Comparison of ENCODE assay signal across 8 cellular contexts in the genomic region with DNA sequence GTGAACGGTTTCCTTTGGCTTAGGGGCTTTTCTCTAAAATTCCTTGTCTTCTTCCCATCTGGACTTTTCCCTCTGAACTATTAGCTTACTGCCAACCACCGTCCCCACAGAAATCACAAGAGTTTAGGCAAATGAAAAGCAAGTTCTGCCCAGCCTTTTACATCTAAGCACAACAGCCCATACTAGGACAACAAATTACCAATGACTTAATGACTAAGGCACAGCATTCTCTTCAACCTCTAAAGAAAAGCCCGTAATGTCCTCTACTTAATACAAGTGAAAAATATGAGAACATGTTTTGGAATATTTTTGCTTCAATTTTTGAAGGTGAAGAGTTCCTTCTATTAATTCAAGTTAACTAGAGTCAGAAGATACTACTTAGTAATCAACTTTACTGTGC. TPM values are rescaled to one million over a fixed set of nuclear protein-coding genes. Genes with fewer than 3 reads are reported as not detected.
DNase-seq lines count a peak whose midpoint lies in the region; ATAC-seq and TF ChIP-seq lines count a peak whose summit lies in the region.

No MANE protein-coding gene starts in this region.

- H3K4me3 ChIP-seq in HEK293 (ENCODE audit: low read depth, low read length) (peak overlapping the region; percentile 95), right cardiac atrium (ENCODE audit: low read length) (peak overlapping the region; percentile 66), spleen (peak overlapping the region; percentile 67 to 92 (median 79)), mucosa of descending colon (no peak overlapping the region)

- CTCF ChIA-PET in HEK293 (lab: Yijun Ruan, JAX) = interaction anchor here (0.6 kb wide), 1 partner anchor 46 kb away, joined by 4 read pairs; no protein-coding TSS in a partner anchor
- CTCF ChIA-PET in activated CD4-positive, alpha-beta memory T cell treated with anti-CD3 and anti-CD28 coated beads for 36 hours (lab: Charles Lee) = no interaction called here

- POLR2A ChIA-PET in HEK293 (lab: Yijun Ruan, JAX) = interaction anchor here (0.6 to 3.0 kb wide), 3 partner anchors 8 to 22 kb away, joined by 4 to 20 read pairs (median 7); a partner anchor contains a TSS
- POLR2A ChIA-PET in activated CD4-positive, alpha-beta memory T cell treated with anti-CD3 and anti-CD28 coated beads for 36 hours (lab: Charles Lee) = interaction anchor here (0.5 to 3.2 kb wide), 5 partner anchors 22 to 344 kb away, joined by 3 to 23 read pairs (median 4); a partner anchor contains a TSS

- no peak for ATAC-seq in right cardiac atrium
- ATAC-seq in mucosa of descending colon = no peak

- H3K9me3 ChIP-seq in HEK293 (ENCODE audit: control insufficient read depth, insufficient read depth, low read depth, low read length) = no peaks in the 10 kb centered on the region
- H3K9me3 ChIP-seq in right cardiac atrium (ENCODE audit: control insufficient read depth, low read length) = no peaks in the 10 kb centered on the region
- no peaks in the 10 kb centered on the region for H3K9me3 ChIP-seq in spleen
- no peaks in the 10 kb centered on the region for H3K9me3 ChIP-seq in mucosa of descending colon

- WGBS in right cardiac atrium = 27% methylated on average over 3 of the region's 3 CpGs
- 43 to 65% (median 54%) methylated on average over 3 of the region's 3 CpGs for WGBS in spleen, 5 donors

- H3K27me3 Mint-ChIP-seq in activated CD4-positive, alpha-beta memory T cell treated with anti-CD3 and anti-CD28 coated beads for 36 hours = no peaks in the 10 kb centered on the region

- H3K4me1 ChIP-seq in HEK293 (ENCODE audit: control insufficient read depth, insufficient read depth, low read length) = no peaks in the 10 kb centered on the region
- peaks cover 5% of the 10 kb centered on the region for H3K4me1 ChIP-seq in right cardiac atrium (ENCODE audit: control insufficient read depth, insufficient read depth, low read length)
- H3K4me1 ChIP-seq in spleen = peaks cover 20 to 65% (median 42%) of the 10 kb centered on the region in 6 donors
- H3K4me1 ChIP-seq in mucosa of descending colon (ENCODE audit: low read depth) = peaks cover 14% of the 10 kb centered on the region

- TF ChIP-seq CTCF in HEK293 (tag by site-specific recombination; IDR thresholded peaks at IDR 0.05) (no peak), spleen (IDR thresholded peaks at IDR 0.05 in 8 of 11, conservative IDR thresholded peaks at IDR 0.05 in 3 of 11) (no peak), mucosa of descending colon (IDR thresholded peaks at IDR 0.05) (no peak)

- peak overlapping the region; percentile 95 for H3K27ac Mint-ChIP-seq in activated CD4-positive, alpha-beta memory T cell treated with anti-CD3 and anti-CD28 coated beads for 36 hours

- intact Hi-C loops in activated CD4-positive, alpha-beta memory T cell treated with anti-CD3 and anti-CD28 coated beads for 36 hours (cut with micrococcal nuclease) = no loop called here
- intact Hi-C loops in right cardiac atrium (cut with DNase I) (loop anchor here in 1 of 4 donors (10.0 kb wide), 1 partner anchor 49 kb away; no protein-coding TSS in a partner anchor), spleen (cut with DNase I; ENCODE audit: low total_unique reads) (no loop called here), mucosa of descending colon (cut with DNase I, micrococcal nuclease) (no loop called here)

- H3K27ac ChIP-seq in HEK293 (ENCODE audit: extremely low read depth, low read depth, low read length) (peak overlapping the region; percentile 86), right cardiac atrium (ENCODE audit: low read length) (no peak overlapping the region), spleen (peak overlapping the region; percentile 91 to 99 (median 96))

- H3K27me3 ChIP-seq in right cardiac atrium (ENCODE audit: control insufficient read depth, insufficient read depth) (no peaks in the 10 kb centered on the region), spleen (replicated peaks in 1 of 7) (no peaks in the 10 kb centered on the region)

- peaks cover 29% of the 10 kb centered on the region for H3K4me1 Mint-ChIP-seq in activated CD4-positive, alpha-beta memory T cell treated with anti-CD3 and anti-CD28 coated beads for 36 hours (ENCODE audit: low read depth)

- H3K36me3 ChIP-seq in HEK293 (ENCODE audit: control insufficient read depth in 2 of 2, insufficient read depth in 1 of 2, low read length in 2 of 2) (peaks cover 0 to 3% of the 10 kb centered on the region in 2 experiments; a peak in 2 of 3 replicates), spleen (no peaks in the 10 kb centered on the region), mucosa of descending colon (ENCODE audit: low read depth) (peaks cover 3% of the 10 kb centered on the region)

- H3K4me3 Mint-ChIP-seq in activated CD4-positive, alpha-beta memory T cell treated with anti-CD3 and anti-CD28 coated beads for 36 hours = peak overlapping the region; percentile 97

- H3K36me3 Mint-ChIP-seq in activated CD4-positive, alpha-beta memory T cell treated with anti-CD3 and anti-CD28 coated beads for 36 hours = peaks cover 6% of the 10 kb centered on the region

- DNase-seq in activated CD4-positive, alpha-beta memory T cell treated with anti-CD3 and anti-CD28 coated beads for 36 hours = no peak
- DNase-seq in right cardiac atrium (no peak), spleen (no peak), retina (no peak), mucosa of descending colon (no peak), iPS-NIHi7 (ENCODE audit: extremely low spot score) (no peak), DMS153 (lab: John Stamatoyannopoulos, UW) (no peak)

- no peak for TF ChIP-seq POLR2A in spleen (IDR thresholded peaks at IDR 0.05)

- H3K9me3 Mint-ChIP-seq in activated CD4-positive, alpha-beta memory T cell treated with anti-CD3 and anti-CD28 coated beads for 36 hours = no peaks in the 10 kb centered on the region

TF ChIP-seq in HEK293, 187 proteins besides CTCF, POLR2A, EP300 and RAD21:
- TF ChIP-seq ZFHX2 (tag by site-specific recombination; conservative IDR thresholded peaks at IDR 0.05) = no peak
- TF ChIP-seq ZNF2 (tag by site-specific recombination; IDR thresholded peaks at IDR 0.05) = no peak
- no peak for TF ChIP-seq ZNF335 (tag by site-specific recombination; conservative IDR thresholded peaks at IDR 0.05)
- TF ChIP-seq ZNF266 (tag by site-specific recombination; IDR thresholded peaks at IDR 0.05; ENCODE audit: low read depth) = no peak
TF ChIP-seq in HEK293: peak in this region for 0.

RNA-seq across cellular contexts. Expression of a gene that starts 1.2 kb away (rescaled TPM):
- total RNA-seq in activated CD4-positive, alpha-beta memory T cell treated with anti-CD3 and anti-CD28 coated beads for 36 hours = 1 to 10 TPM; 8.3 to 9.3 TPM
- total RNA-seq in right cardiac atrium (1 to 10 TPM; 6.8 to 9.1 (median 7.3) TPM), spleen (10 to 100 TPM; 10.7 to 15.1 (median 11.9) TPM), mucosa of descending colon (10 to 100 TPM in 1 of 3 donors, 1 to 10 TPM in 2; 7.8 to 11.9 (median 9.5) TPM)
- polyA plus RNA-seq in right cardiac atrium (3.8 TPM), spleen (1 to 10 TPM; 4.7 to 6.0 (median 4.9) TPM)

RNA-seq across cellular contexts. Expression of a gene that starts 21.7 kb away (rescaled TPM):
- total RNA-seq in activated CD4-positive, alpha-beta memory T cell treated with anti-CD3 and anti-CD28 coated beads for 36 hours = 10 to 100 TPM; 56.7 to 58.0 TPM
- total RNA-seq in right cardiac atrium (10 to 100 TPM; 13.0 to 16.6 (median 15.6) TPM), spleen (10 to 100 TPM; 14.4 to 21.0 (median 18.5) TPM), mucosa of descending colon (10 to 100 TPM; 10.5 to 21.2 (median 11.2) TPM)
- polyA plus RNA-seq in right cardiac atrium (9.3 TPM), spleen (10 to 100 TPM; 14.6 to 18.0 (median 15.4) TPM)

RNA-seq across cellular contexts. Expression of a gene that starts 41.5 kb away (rescaled TPM):
- 10 to 100 TPM; 84.1 to 85.0 TPM for total RNA-seq in activated CD4-positive, alpha-beta memory T cell treated with anti-CD3 and anti-CD28 coated beads for 36 hours
- total RNA-seq in right cardiac atrium = 100 to 1,000 TPM in 3 of 4 donors, 10 to 100 TPM in 1; 92.2 to 119 (median 111) TPM
- 119 TPM for polyA plus RNA-seq in right cardiac atrium
- 100 to 1,000 TPM in 1 of 7 donors, 10 to 100 TPM in 6; 54.3 to 114 (median 68.4) TPM for total RNA-seq in spleen
- polyA plus RNA-seq in spleen = 10 to 100 TPM; 44.9 to 61.9 (median 53.5) TPM
- 10 to 100 TPM; 63.0 to 81.3 (median 79.5) TPM for total RNA-seq in mucosa of descending colon
